8 cellular contexts compared by ENCODE assay signal in the genomic region with DNA sequence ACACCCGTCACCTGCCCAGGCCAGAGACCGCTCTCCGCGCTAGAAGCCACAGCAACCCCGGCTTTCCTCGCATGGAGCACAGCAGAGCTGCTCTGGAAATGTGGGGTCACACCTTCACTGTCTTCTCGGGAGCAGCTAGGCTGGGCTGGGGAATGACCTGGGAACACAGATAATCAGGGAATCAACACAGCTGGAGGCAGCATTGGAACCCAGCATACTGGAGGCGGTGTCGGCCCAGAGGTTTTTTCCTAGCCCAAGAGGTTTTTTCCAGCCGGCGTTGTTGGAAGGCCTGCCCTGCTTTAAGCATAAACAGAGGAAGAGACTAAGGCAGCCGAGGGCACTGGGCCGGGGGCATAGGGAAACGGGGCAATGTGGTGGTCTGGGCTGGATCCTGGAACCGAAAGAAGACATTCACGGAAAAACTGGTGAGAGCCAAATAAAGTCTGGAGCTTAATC. TPM values are rescaled to one million over a fixed set of nuclear protein-coding genes. Genes with fewer than 3 reads are reported as not detected.
DNase-seq lines count a peak whose midpoint lies in the region; ATAC-seq and TF ChIP-seq lines count a peak whose summit lies in the region.

No MANE protein-coding gene starts in this region.

- no peaks in the 10 kb centered on the region for H3K9me3 Mint-ChIP-seq in H9
- no peaks in the 10 kb centered on the region for H3K9me3 Mint-ChIP-seq in stimulated activated effector memory CD8-positive, alpha-beta T cell treated with anti-CD3 and anti-CD28 coated beads, Interleukin-12 subunit alpha, Interleukin-12 subunit beta, amount 100 ng/mL, for 72 hours

- H3K14ac ChIP-seq in H9 (ENCODE audit: insufficient read depth, low read length): no peak overlapping the region

- peaks cover 2% of the 10 kb centered on the region for H3K23me2 ChIP-seq in H9 (ENCODE audit: insufficient read length, low read depth, low read length, poor library complexity, severe bottlenecking)

- no peak overlapping the region for H4K8ac ChIP-seq in H9 (replicated peaks; ENCODE audit: insufficient read length, low read depth, low read length)

- ATAC-seq in foreskin keratinocyte (peak; percentile 1), GM18909 (IDR thresholded peaks at IDR 0.05; ENCODE audit: poor library complexity, unreplicated experiment) (no peak), GM21515 (IDR thresholded peaks at IDR 0.05; ENCODE audit: unreplicated experiment) (no peak)
- no peak for ATAC-seq in stimulated activated effector memory CD8-positive, alpha-beta T cell treated with anti-CD3 and anti-CD28 coated beads, Interleukin-12 subunit alpha, Interleukin-12 subunit beta, amount 100 ng/mL, for 72 hours

- peak overlapping the region in 1 of 3 experiments; percentile 51; a peak in 3 of 7 replicates for H3K27ac Mint-ChIP-seq in H9
- H3K27ac Mint-ChIP-seq in stimulated activated effector memory CD8-positive, alpha-beta T cell treated with anti-CD3 and anti-CD28 coated beads, Interleukin-12 subunit alpha, Interleukin-12 subunit beta, amount 100 ng/mL, for 72 hours: peak overlapping the region; percentile 82

- H4K91ac ChIP-seq in H9 (ENCODE audit: insufficient read length, low read depth, low read length): no peak overlapping the region

- H3K27ac ChIP-seq in H9 (ENCODE audit: insufficient read length, low read depth, low read length): no peak overlapping the region
- 0 out of 2 replicates have a peak overlapping the region, but pooled peaks have one; percentile 74 for H3K27ac ChIP-seq in SU-DHL-6 (ENCODE audit: low read depth, low read length)
- no peak overlapping the region for H3K27ac ChIP-seq in foreskin keratinocyte

- H3K4me2 ChIP-seq in H9 (ENCODE audit: insufficient read depth, insufficient read length, low read length) (no peak overlapping the region), SU-DHL-6 (ENCODE audit: low read depth, low read length, poor library complexity, severe bottlenecking) (no peak overlapping the region)

- no peak overlapping the region for H2BK15ac ChIP-seq in H9 (ENCODE audit: low read depth, low read length)

- no peaks in the 10 kb centered on the region for H3K4me1 ChIP-seq in H9 (ENCODE audit: insufficient read depth, low read length)
- H3K4me1 ChIP-seq in foreskin keratinocyte: no peaks in the 10 kb centered on the region

- intact Hi-C loops in posterior vena cava (cut with DNase I): loop anchor here in 1 of 2 donors (10.0 kb wide), 1 partner anchor 202 kb away; no protein-coding TSS in a partner anchor

- no peak overlapping the region for H2BK120ac ChIP-seq in H9 (ENCODE audit: low read depth, low read length, poor library complexity, severe bottlenecking)

- H3K27me3 Mint-ChIP-seq in H9 (ENCODE audit: low read depth): peaks cover 1% of the 10 kb centered on the region; the same call in 1 of the 2 replicates

- H3K18ac ChIP-seq in H9 (ENCODE audit: insufficient read length, low read depth, low read length): no peak overlapping the region

- H3K36me3 ChIP-seq in SU-DHL-6 (ENCODE audit: low read length): no peaks in the 10 kb centered on the region

- no peak overlapping the region for H3K23ac ChIP-seq in H9 (ENCODE audit: insufficient read length, low read depth, low read length)

- no peaks in the 10 kb centered on the region for H3K27me3 ChIP-seq in H9 (ENCODE audit: insufficient read depth, low read length)
- H3K27me3 ChIP-seq in SU-DHL-6 (ENCODE audit: low read length): no peaks in the 10 kb centered on the region
- no peaks in the 10 kb centered on the region for H3K27me3 ChIP-seq in foreskin keratinocyte

- no peak overlapping the region for H2AK5ac ChIP-seq in H9 (ENCODE audit: insufficient read length, low read length)

- no peak overlapping the region for H2BK12ac ChIP-seq in H9 (ENCODE audit: insufficient read length, low read depth, low read length)

- H2BK5ac ChIP-seq in H9 (ENCODE audit: insufficient read length, low read length): no peak overlapping the region

- no peak overlapping the region for H3K4ac ChIP-seq in H9 (ENCODE audit: low read depth, low read length)

- H3K9me3 ChIP-seq in H9 (ENCODE audit: control insufficient read depth, low read depth, low read length) (no peaks in the 10 kb centered on the region), SU-DHL-6 (ENCODE audit: insufficient read depth, low read length) (no peaks in the 10 kb centered on the region)

- no peaks in the 10 kb centered on the region for H3K4me1 Mint-ChIP-seq in H9
- H3K4me1 Mint-ChIP-seq in stimulated activated effector memory CD8-positive, alpha-beta T cell treated with anti-CD3 and anti-CD28 coated beads, Interleukin-12 subunit alpha, Interleukin-12 subunit beta, amount 100 ng/mL, for 72 hours: peaks cover 27% of the 10 kb centered on the region

- no peak overlapping the region for H3T11ph ChIP-seq in H9 (ENCODE audit: low read length)

- H2AFZ ChIP-seq in H9 (ENCODE audit: low read length) (no peak overlapping the region), SU-DHL-6 (ENCODE audit: low read depth, low read length, severe bottlenecking) (no peak overlapping the region)

- peaks cover 16% of the 10 kb centered on the region; the same call in 1 of the 2 replicates for H3F3A ChIP-seq in SU-DHL-6 (ENCODE audit: insufficient read depth)

- no peak overlapping the region for H3K56ac ChIP-seq in H9 (ENCODE audit: insufficient read length, low read depth, low read length)

- H4K5ac ChIP-seq in H9 (ENCODE audit: insufficient read length, low read depth, low read length): no peak overlapping the region

- whole genome bisulfite sequencing in H9 (ENCODE audit: extremely low coverage, insufficient read length, low lambda C conversion rate): no CpG with 5 or more reads among the region's 16 CpGs

- H3K9ac ChIP-seq in H9 (ENCODE audit: extremely low read depth, insufficient read length, low read length) (no peak overlapping the region), SU-DHL-6 (ENCODE audit: low read length) (no peak overlapping the region)

- no peak overlapping the region for H2BK20ac ChIP-seq in H9 (ENCODE audit: low read depth, low read length, poor library complexity, severe bottlenecking)

- peaks cover 0 to 3% (median 0%) of the 10 kb centered on the region in 3 experiments; a peak in 2 of 7 replicates for H3K36me3 Mint-ChIP-seq in H9 (ENCODE audit: insufficient read depth in 1 of 3, low read depth in 3 of 3)
- peaks cover 39% of the 10 kb centered on the region for H3K36me3 Mint-ChIP-seq in stimulated activated effector memory CD8-positive, alpha-beta T cell treated with anti-CD3 and anti-CD28 coated beads, Interleukin-12 subunit alpha, Interleukin-12 subunit beta, amount 100 ng/mL, for 72 hours

- H3K79me2 ChIP-seq in H9 (ENCODE audit: insufficient read depth, low read length): no peaks in the 10 kb centered on the region
- H3K79me2 ChIP-seq in SU-DHL-6 (ENCODE audit: insufficient read depth, low read length): peaks cover 22% of the 10 kb centered on the region

- H3K79me1 ChIP-seq in H9 (ENCODE audit: insufficient read depth, low read depth, low read length, poor library complexity, severe bottlenecking): no peaks in the 10 kb centered on the region

- DNase-seq in H9 (peak; percentile 32), foreskin keratinocyte (peak in 1 of 2 donors; percentile 15), posterior vena cava (ENCODE audit: low spot score) (no peak), HK-2 (ENCODE audit: unreplicated experiment) (no peak)
- DNase-seq in stimulated activated effector memory CD8-positive, alpha-beta T cell treated with anti-CD3 and anti-CD28 coated beads, Interleukin-12 subunit alpha, Interleukin-12 subunit beta, amount 100 ng/mL, for 72 hours (ENCODE audit: low spot score in 2 of 2): no peak

- TF ChIP-seq CTCF in H9 (conservative IDR thresholded peaks at IDR 0.05) (no peak), SU-DHL-6 (IDR thresholded peaks at IDR 0.05; ENCODE audit: insufficient read depth, low read length, poor library complexity, severe bottlenecking) (no peak), foreskin keratinocyte (conservative IDR thresholded peaks at IDR 0.05) (no peak)

- H4K20me1 ChIP-seq in H9 (ENCODE audit: control insufficient read depth, insufficient read depth, insufficient read length) (no peaks in the 10 kb centered on the region), SU-DHL-6 (ENCODE audit: low read depth, low read length) (no peaks in the 10 kb centered on the region)

- no peaks in the 10 kb centered on the region for H3K9me2 ChIP-seq in SU-DHL-6 (replicated peaks; ENCODE audit: insufficient read depth, low read length)

- H3K4me3 ChIP-seq in SU-DHL-6 (ENCODE audit: insufficient read depth, low read length, poor library complexity, severe bottlenecking): no peak overlapping the region

- no peak overlapping the region for H3K4me3 Mint-ChIP-seq in H9
- H3K4me3 Mint-ChIP-seq in stimulated activated effector memory CD8-positive, alpha-beta T cell treated with anti-CD3 and anti-CD28 coated beads, Interleukin-12 subunit alpha, Interleukin-12 subunit beta, amount 100 ng/mL, for 72 hours: peak overlapping the region; percentile 78

RNA-seq across cellular contexts. Expression of a gene that starts 0.8 kb away (rescaled TPM):
- total RNA-seq in H9 (2021): 0.09 TPM in 1 of 2 replicates, not detected in the other
- total RNA-seq in foreskin keratinocyte: 1.6 and 2.2 TPM in 2 replicates
- 1.2 and 1.7 TPM in 2 replicates for polyA plus RNA-seq in foreskin keratinocyte
- 1 to 10 TPM; 2.9 to 4.4 TPM for total RNA-seq in posterior vena cava

RNA-seq across cellular contexts. Expression of a gene that starts 30.0 kb away (rescaled TPM):
- 32.3 and 33.3 TPM in 2 replicates for total RNA-seq in H9 (2021)
- 16.6 and 17.3 TPM in 2 replicates for total RNA-seq in foreskin keratinocyte
- polyA plus RNA-seq in foreskin keratinocyte: 6.0 and 6.8 TPM in 2 replicates
- 10 to 100 TPM; 37.9 to 53.5 TPM for total RNA-seq in posterior vena cava
